In genomic region chr15:100152463-100152862, GRCh38 we compare ENCODE assay signal across 28 cellular contexts.
"Had no signal": no experiment of that assay in that cellular context is flagged by ENCODE, and none has a peak within 500 bp of the region (broad histone marks: within the 10 kb centered on the region; RNA-seq: fewer than 3 reads in every experiment).

No MANE protein-coding gene starts in this region.

- ATAC-seq: activated CD8-positive, alpha-beta T cell treated with anti-CD3 and anti-CD28 coated beads for 36 hours; activated T-cell treated with anti-CD3 and anti-CD28 coated beads, Interleukin-2, amount 50 U/mL, for 72 hours; activated T-helper 17 cell treated with anti-CD3 and anti-CD28 coated beads, Interleukin-2, amount 50 U/mL, for 72 hours; body of pancreas; Panc1 had no signal

- H3K36me3 ChIP-seq: adrenal gland, breast epithelium, MG63, SJCRH30, WERI-Rb-1 had no signal

- H3K27me3 ChIP-seq: adrenal gland, body of pancreas, breast epithelium, MG63, SJCRH30 had no signal

- H3K4me1 ChIP-seq: adrenal gland, body of pancreas, breast epithelium, SJCRH30 had no signal

- H3K27ac ChIP-seq: adrenal gland, body of pancreas, breast epithelium, SJCRH30, SK-N-MC, WERI-Rb-1 had no signal

- H3K4me3 ChIP-seq: adrenal gland, body of pancreas, breast epithelium, MG63, SJCRH30, SK-N-MC had no signal

- DNase-seq: activated CD4-positive, alpha-beta T cell treated with anti-CD3 and anti-CD28 coated beads for 1 hour; activated CD4-positive, alpha-beta T cell treated with anti-CD3 and anti-CD28 coated beads for 48 hours; activated CD4-positive, alpha-beta T cell treated with anti-CD3 and anti-CD28 coated beads, Interleukin-2, amount 50 U/mL, for 4 hours; activated CD4-positive, CD25-positive, alpha-beta regulatory T cell; activated CD8-positive, alpha-beta T cell treated with anti-CD3 and anti-CD28 coated beads for 36 hours; activated effector memory CD4-positive, alpha-beta T cell treated with anti-CD3 and anti-CD28 coated beads, Interleukin-2, amount 50 U/mL, for 16 hours; activated naive CD4-positive, alpha-beta T cell; activated T-cell treated with anti-CD3 and anti-CD28 coated beads, Interleukin-2, amount 50 U/mL, for 1 hour; activated T-cell treated with anti-CD3 and anti-CD28 coated beads, Interleukin-2, amount 50 U/mL, for 72 hours; adrenal gland; body of pancreas; Kasumi-1; KG1; MG63; NCI-H1048; NCI-H1105 treated with DMSO at 0.1 percent for 48 hours; NCI-H1436; NCI-H1694; NCI-H1930; NCI-H345; NCI-H524 treated with DMSO at 0.1 percent for 48 hours; SJCRH30; T1000; WERI-Rb-1 had no signal
